ENCODE assay signal across 1 cellular context in the genomic region with DNA sequence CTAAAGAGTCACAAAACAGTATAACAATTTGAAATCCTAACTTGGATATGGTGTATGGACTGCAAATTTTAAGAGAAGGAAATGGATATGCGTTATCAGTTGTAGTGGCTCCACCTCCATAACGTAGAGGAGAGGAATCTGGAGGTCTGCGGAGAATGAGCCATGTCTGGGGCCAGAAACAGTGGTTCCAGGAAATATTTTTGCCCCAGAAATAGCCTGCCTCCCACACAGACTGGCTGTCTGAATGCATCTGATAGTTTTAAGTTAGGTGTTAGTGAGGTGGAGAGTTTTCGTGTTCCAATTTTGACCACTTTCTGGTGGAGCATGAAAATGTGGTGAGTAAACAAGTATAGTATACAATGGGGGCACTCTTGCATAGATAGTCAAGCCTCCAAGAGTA.
A peak's percentile ranks its signal among the peaks of the same experiment; 100 is the strongest.
TF ChIP-seq lines count a peak whose summit lies in the region.

No MANE protein-coding gene starts in this region.

TF ChIP-seq in K562, 482 proteins besides CTCF, POLR2A, EP300 and RAD21 (continued from another document and continues in another):
- TF ChIP-seq GABPB1 (CRISPR knock-in tag; IDR thresholded peaks at IDR 0.05) (no peak), ZNF3 (CRISPR knock-in tag; IDR thresholded peaks at IDR 0.05) (0 out of 2 replicates have a peak, but pooled peaks have one; percentile 31), CHD1 (IDR thresholded peaks at IDR 0.05; ENCODE audit: low read length) (no peak), ZFP1 (CRISPR knock-in tag; IDR thresholded peaks at IDR 0.05) (no peak), SMAD2 (IDR thresholded peaks at IDR 0.05; ENCODE audit: low read depth, low read length) (no peak), ZNF586 (CRISPR knock-in tag; conservative IDR thresholded peaks at IDR 0.05) (no peak), SAP30 (IDR thresholded peaks at IDR 0.05; ENCODE audit: borderline replicate concordance, insufficient read depth, low read depth, low read length, poor library complexity, severe bottlenecking) (no peak), GATAD2A (IDR thresholded peaks at IDR 0.05) (no peak), TFAM (CRISPR knock-in tag; conservative IDR thresholded peaks at IDR 0.05) (no peak), NFIC (IDR thresholded peaks at IDR 0.05) (no peak), SMARCA5 (IDR thresholded peaks at IDR 0.05) (no peak), ZNF184 (CRISPR knock-in tag; IDR thresholded peaks at IDR 0.05) (no peak), ZNF253 (CRISPR knock-in tag; conservative IDR thresholded peaks at IDR 0.05) (no peak), KLF16 (IDR thresholded peaks at IDR 0.05) (peak; percentile 68), ETV1 (tag; conservative IDR thresholded peaks at IDR 0.05; ENCODE audit: low read depth) (no peak), ZNF589 (CRISPR knock-in tag; IDR thresholded peaks at IDR 0.05; ENCODE audit: low read depth) (no peak), ETV6 (IDR thresholded peaks at IDR 0.05; ENCODE audit: borderline replicate concordance in 1 of 2, low read depth in 2 of 2, low read length in 1 of 2) (no peak; a peak in 1 of 4 replicates), ETV6 (CRISPR knock-in tag; IDR thresholded peaks at IDR 0.05; ENCODE audit: borderline replicate concordance) (no peak), KLF1 (tag; IDR thresholded peaks at IDR 0.05) (no peak), SP2 (IDR thresholded peaks at IDR 0.05; ENCODE audit: extremely low read depth, low read depth, low read length, poor library complexity, severe bottlenecking) (no peak), ZNF507 (tag; conservative IDR thresholded peaks at IDR 0.05) (no peak), HNRNPUL1 (IDR thresholded peaks at IDR 0.05; ENCODE audit: low read length) (no peak), SRSF9 (IDR thresholded peaks at IDR 0.05; ENCODE audit: borderline replicate concordance, low read depth, low read length) (no peak), KDM4B (IDR thresholded peaks at IDR 0.05; ENCODE audit: borderline replicate concordance in 2 of 2, low read depth in 1 of 2) (no peak), PRMT5 (CRISPR knock-in tag; IDR thresholded peaks at IDR 0.05) (no peak), IFI16 (CRISPR knock-in tag; IDR thresholded peaks at IDR 0.05) (no peak), ZNF584 (CRISPR knock-in tag; IDR thresholded peaks at IDR 0.05; ENCODE audit: low read depth) (no peak), ZBTB8A (IDR thresholded peaks at IDR 0.05; ENCODE audit: partially characterized antibody) (no peak), ZNF212 (CRISPR knock-in tag; IDR thresholded peaks at IDR 0.05) (peak; percentile 51; the same call in 1 of the 2 replicates), MAZ (CRISPR knock-in tag; conservative IDR thresholded peaks at IDR 0.05 in 1 of 2, IDR thresholded peaks at IDR 0.05 in 1 of 2) (0 out of 4 replicates have a peak, but pooled peaks of 1 of the 2 experiments have one; percentile 33), FOSL1 (tag; conservative IDR thresholded peaks at IDR 0.05) (no peak; the same call in 1 of the 2 replicates), ZNF785 (CRISPR knock-in tag; IDR thresholded peaks at IDR 0.05) (no peak), OTX1 (CRISPR knock-in tag; IDR thresholded peaks at IDR 0.05) (peak; percentile 46; the same call in 1 of the 2 replicates), ZNF668 (CRISPR knock-in tag; IDR thresholded peaks at IDR 0.05) (no peak), TSC22D4 (tag; IDR thresholded peaks at IDR 0.05) (no peak), ZNF408 (CRISPR knock-in tag; IDR thresholded peaks at IDR 0.05; ENCODE audit: low read depth) (no peak), CREBBP (IDR thresholded peaks at IDR 0.05; ENCODE audit: low read depth, low read length) (no peak), ZSCAN29 (IDR thresholded peaks at IDR 0.05) (no peak)
- TF ChIP-seq, protein P1, sequence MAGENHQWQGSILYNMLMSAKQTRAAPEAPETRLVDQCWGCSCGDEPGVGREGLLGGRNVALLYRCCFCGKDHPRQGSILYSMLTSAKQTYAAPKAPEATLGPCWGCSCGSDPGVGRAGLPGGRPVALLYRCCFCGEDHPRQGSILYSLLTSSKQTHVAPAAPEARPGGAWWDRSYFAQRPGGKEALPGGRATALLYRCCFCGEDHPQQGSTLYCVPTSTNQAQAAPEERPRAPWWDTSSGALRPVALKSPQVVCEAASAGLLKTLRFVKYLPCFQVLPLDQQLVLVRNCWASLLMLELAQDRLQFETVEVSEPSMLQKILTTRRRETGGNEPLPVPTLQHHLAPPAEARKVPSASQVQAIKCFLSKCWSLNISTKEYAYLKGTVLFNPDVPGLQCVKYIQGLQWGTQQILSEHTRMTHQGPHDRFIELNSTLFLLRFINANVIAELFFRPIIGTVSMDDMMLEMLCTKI (IDR thresholded peaks at IDR 0.05; ENCODE audit: partially characterized antibody): no peak
- TF ChIP-seq, protein P2, sequence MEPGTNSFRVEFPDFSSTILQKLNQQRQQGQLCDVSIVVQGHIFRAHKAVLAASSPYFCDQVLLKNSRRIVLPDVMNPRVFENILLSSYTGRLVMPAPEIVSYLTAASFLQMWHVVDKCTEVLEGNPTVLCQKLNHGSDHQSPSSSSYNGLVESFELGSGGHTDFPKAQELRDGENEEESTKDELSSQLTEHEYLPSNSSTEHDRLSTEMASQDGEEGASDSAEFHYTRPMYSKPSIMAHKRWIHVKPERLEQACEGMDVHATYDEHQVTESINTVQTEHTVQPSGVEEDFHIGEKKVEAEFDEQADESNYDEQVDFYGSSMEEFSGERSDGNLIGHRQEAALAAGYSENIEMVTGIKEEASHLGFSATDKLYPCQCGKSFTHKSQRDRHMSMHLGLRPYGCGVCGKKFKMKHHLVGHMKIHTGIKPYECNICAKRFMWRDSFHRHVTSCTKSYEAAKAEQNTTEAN (CRISPR knock-in tag; IDR thresholded peaks at IDR 0.05): no peak
- TF ChIP-seq, protein P3, sequence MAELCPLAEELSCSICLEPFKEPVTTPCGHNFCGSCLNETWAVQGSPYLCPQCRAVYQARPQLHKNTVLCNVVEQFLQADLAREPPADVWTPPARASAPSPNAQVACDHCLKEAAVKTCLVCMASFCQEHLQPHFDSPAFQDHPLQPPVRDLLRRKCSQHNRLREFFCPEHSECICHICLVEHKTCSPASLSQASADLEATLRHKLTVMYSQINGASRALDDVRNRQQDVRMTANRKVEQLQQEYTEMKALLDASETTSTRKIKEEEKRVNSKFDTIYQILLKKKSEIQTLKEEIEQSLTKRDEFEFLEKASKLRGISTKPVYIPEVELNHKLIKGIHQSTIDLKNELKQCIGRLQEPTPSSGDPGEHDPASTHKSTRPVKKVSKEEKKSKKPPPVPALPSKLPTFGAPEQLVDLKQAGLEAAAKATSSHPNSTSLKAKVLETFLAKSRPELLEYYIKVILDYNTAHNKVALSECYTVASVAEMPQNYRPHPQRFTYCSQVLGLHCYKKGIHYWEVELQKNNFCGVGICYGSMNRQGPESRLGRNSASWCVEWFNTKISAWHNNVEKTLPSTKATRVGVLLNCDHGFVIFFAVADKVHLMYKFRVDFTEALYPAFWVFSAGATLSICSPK (IDR thresholded peaks at IDR 0.05; ENCODE audit: borderline replicate concordance): no peak
- TF ChIP-seq, protein P4, sequence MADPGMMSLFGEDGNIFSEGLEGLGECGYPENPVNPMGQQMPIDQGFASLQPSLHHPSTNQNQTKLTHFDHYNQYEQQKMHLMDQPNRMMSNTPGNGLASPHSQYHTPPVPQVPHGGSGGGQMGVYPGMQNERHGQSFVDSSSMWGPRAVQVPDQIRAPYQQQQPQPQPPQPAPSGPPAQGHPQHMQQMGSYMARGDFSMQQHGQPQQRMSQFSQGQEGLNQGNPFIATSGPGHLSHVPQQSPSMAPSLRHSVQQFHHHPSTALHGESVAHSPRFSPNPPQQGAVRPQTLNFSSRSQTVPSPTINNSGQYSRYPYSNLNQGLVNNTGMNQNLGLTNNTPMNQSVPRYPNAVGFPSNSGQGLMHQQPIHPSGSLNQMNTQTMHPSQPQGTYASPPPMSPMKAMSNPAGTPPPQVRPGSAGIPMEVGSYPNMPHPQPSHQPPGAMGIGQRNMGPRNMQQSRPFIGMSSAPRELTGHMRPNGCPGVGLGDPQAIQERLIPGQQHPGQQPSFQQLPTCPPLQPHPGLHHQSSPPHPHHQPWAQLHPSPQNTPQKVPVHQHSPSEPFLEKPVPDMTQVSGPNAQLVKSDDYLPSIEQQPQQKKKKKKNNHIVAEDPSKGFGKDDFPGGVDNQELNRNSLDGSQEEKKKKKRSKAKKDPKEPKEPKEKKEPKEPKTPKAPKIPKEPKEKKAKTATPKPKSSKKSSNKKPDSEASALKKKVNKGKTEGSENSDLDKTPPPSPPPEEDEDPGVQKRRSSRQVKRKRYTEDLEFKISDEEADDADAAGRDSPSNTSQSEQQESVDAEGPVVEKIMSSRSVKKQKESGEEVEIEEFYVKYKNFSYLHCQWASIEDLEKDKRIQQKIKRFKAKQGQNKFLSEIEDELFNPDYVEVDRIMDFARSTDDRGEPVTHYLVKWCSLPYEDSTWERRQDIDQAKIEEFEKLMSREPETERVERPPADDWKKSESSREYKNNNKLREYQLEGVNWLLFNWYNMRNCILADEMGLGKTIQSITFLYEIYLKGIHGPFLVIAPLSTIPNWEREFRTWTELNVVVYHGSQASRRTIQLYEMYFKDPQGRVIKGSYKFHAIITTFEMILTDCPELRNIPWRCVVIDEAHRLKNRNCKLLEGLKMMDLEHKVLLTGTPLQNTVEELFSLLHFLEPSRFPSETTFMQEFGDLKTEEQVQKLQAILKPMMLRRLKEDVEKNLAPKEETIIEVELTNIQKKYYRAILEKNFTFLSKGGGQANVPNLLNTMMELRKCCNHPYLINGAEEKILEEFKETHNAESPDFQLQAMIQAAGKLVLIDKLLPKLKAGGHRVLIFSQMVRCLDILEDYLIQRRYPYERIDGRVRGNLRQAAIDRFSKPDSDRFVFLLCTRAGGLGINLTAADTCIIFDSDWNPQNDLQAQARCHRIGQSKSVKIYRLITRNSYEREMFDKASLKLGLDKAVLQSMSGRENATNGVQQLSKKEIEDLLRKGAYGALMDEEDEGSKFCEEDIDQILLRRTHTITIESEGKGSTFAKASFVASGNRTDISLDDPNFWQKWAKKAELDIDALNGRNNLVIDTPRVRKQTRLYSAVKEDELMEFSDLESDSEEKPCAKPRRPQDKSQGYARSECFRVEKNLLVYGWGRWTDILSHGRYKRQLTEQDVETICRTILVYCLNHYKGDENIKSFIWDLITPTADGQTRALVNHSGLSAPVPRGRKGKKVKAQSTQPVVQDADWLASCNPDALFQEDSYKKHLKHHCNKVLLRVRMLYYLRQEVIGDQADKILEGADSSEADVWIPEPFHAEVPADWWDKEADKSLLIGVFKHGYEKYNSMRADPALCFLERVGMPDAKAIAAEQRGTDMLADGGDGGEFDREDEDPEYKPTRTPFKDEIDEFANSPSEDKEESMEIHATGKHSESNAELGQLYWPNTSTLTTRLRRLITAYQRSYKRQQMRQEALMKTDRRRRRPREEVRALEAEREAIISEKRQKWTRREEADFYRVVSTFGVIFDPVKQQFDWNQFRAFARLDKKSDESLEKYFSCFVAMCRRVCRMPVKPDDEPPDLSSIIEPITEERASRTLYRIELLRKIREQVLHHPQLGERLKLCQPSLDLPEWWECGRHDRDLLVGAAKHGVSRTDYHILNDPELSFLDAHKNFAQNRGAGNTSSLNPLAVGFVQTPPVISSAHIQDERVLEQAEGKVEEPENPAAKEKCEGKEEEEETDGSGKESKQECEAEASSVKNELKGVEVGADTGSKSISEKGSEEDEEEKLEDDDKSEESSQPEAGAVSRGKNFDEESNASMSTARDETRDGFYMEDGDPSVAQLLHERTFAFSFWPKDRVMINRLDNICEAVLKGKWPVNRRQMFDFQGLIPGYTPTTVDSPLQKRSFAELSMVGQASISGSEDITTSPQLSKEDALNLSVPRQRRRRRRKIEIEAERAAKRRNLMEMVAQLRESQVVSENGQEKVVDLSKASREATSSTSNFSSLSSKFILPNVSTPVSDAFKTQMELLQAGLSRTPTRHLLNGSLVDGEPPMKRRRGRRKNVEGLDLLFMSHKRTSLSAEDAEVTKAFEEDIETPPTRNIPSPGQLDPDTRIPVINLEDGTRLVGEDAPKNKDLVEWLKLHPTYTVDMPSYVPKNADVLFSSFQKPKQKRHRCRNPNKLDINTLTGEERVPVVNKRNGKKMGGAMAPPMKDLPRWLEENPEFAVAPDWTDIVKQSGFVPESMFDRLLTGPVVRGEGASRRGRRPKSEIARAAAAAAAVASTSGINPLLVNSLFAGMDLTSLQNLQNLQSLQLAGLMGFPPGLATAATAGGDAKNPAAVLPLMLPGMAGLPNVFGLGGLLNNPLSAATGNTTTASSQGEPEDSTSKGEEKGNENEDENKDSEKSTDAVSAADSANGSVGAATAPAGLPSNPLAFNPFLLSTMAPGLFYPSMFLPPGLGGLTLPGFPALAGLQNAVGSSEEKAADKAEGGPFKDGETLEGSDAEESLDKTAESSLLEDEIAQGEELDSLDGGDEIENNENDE (IDR thresholded peaks at IDR 0.05; ENCODE audit: low read depth, low read length): no peak
- TF ChIP-seq, protein P5, sequence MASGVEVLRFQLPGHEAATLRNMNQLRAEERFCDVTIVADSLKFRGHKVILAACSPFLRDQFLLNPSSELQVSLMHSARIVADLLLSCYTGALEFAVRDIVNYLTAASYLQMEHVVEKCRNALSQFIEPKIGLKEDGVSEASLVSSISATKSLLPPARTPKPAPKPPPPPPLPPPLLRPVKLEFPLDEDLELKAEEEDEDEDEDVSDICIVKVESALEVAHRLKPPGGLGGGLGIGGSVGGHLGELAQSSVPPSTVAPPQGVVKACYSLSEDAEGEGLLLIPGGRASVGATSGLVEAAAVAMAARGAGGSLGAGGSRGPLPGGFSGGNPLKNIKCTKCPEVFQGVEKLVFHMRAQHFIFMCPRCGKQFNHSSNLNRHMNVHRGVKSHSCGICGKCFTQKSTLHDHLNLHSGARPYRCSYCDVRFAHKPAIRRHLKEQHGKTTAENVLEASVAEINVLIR (CRISPR knock-in tag; IDR thresholded peaks at IDR 0.05): no peak
- TF ChIP-seq, protein P6, sequence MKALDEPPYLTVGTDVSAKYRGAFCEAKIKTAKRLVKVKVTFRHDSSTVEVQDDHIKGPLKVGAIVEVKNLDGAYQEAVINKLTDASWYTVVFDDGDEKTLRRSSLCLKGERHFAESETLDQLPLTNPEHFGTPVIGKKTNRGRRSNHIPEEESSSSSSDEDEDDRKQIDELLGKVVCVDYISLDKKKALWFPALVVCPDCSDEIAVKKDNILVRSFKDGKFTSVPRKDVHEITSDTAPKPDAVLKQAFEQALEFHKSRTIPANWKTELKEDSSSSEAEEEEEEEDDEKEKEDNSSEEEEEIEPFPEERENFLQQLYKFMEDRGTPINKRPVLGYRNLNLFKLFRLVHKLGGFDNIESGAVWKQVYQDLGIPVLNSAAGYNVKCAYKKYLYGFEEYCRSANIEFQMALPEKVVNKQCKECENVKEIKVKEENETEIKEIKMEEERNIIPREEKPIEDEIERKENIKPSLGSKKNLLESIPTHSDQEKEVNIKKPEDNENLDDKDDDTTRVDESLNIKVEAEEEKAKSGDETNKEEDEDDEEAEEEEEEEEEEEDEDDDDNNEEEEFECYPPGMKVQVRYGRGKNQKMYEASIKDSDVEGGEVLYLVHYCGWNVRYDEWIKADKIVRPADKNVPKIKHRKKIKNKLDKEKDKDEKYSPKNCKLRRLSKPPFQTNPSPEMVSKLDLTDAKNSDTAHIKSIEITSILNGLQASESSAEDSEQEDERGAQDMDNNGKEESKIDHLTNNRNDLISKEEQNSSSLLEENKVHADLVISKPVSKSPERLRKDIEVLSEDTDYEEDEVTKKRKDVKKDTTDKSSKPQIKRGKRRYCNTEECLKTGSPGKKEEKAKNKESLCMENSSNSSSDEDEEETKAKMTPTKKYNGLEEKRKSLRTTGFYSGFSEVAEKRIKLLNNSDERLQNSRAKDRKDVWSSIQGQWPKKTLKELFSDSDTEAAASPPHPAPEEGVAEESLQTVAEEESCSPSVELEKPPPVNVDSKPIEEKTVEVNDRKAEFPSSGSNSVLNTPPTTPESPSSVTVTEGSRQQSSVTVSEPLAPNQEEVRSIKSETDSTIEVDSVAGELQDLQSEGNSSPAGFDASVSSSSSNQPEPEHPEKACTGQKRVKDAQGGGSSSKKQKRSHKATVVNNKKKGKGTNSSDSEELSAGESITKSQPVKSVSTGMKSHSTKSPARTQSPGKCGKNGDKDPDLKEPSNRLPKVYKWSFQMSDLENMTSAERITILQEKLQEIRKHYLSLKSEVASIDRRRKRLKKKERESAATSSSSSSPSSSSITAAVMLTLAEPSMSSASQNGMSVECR (CRISPR knock-in tag; IDR thresholded peaks at IDR 0.05): no peak
